8 cellular contexts compared by ENCODE assay signal in the genomic region with DNA sequence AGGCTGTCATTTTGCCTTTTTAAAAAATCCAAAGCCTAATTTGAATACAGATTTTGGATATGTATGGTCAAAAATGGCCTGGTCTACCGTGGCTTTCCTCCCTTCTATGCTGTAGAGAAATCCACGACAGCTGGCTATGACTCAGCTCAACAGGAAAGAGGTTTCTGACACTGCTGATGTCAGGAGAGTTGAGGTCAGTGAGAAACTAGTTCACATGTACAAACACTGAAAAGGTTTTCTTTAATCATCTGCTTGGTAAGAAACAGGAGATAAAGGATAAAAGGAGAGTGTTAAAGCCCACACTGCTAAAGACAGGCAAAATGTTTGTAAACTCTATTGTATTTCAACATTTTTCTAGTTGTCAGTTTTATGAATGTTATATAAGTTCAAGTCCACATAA.
DNase-seq lines count a peak whose midpoint lies in the region; ATAC-seq and TF ChIP-seq lines count a peak whose summit lies in the region.

No MANE protein-coding gene starts in this region.

- no peak overlapping the region for H3K4me3 ChIP-seq in fibroblast of pulmonary artery (replicated peaks; ENCODE audit: low read depth, low read length)

- ATAC-seq in GM19463 (IDR thresholded peaks at IDR 0.05; ENCODE audit: unreplicated experiment) (peak; percentile 96), HG03571 (IDR thresholded peaks at IDR 0.05; ENCODE audit: unreplicated experiment) (peak; percentile 74)

- no peak for TF ChIP-seq CTCF in fibroblast of pulmonary artery (IDR thresholded peaks at IDR 0.05; ENCODE audit: low read length, missing control alignments)

- peak; percentile 66 for DNase-seq in DMS53 treated with DMSO at 0.1 percent for 48 hours (lab: John Stamatoyannopoulos, UW; ENCODE audit: unreplicated experiment)
- peak; percentile 0 to 4 for DNase-seq in activated CD4-positive, alpha-beta T cell treated with anti-CD3 and anti-CD28 coated beads, Interleukin-2, amount 50 U/mL, for 4 hours
- DNase-seq in fibroblast of pulmonary artery (ENCODE audit: low read depth), result peak; percentile 91
- DNase-seq in stimulated activated CD4-positive, alpha-beta T cell treated with anti-CD3 and anti-CD28 coated beads, Interleukin-4, amount 100 ng/mL, for 24 hours, result peak; percentile 35
- DNase-seq in UCSD-AML1 (lab: John Stamatoyannopoulos, UW; ENCODE audit: unreplicated experiment), result no peak
- DNase-seq in NCI-H524 treated with DMSO at 0.1 percent for 48 hours (lab: John Stamatoyannopoulos, UW), result no peak

Comparison
In these comparisons a context has a peak if more than half of its experiments do, and no peak if none do; other contexts are left out.
1. DNase-seq: peak in DMS53 treated with DMSO at 0.1 percent for 48 hours (single experiment), activated CD4-positive, alpha-beta T cell treated with anti-CD3 and anti-CD28 coated beads, Interleukin-2, amount 50 U/mL, for 4 hours (2 of 2), fibroblast of pulmonary artery (single experiment) and stimulated activated CD4-positive, alpha-beta T cell treated with anti-CD3 and anti-CD28 coated beads, Interleukin-4, amount 100 ng/mL, for 24 hours (single experiment); none in UCSD-AML1 (single experiment) and NCI-H524 treated with DMSO at 0.1 percent for 48 hours (single experiment).